ENCODE assay signal across 11 cellular contexts in genomic region chr2:9099341-9099751, GRCh38.
DNase-seq lines count a peak whose midpoint lies in the region; ATAC-seq and TF ChIP-seq lines count a peak whose summit lies in the region.
"Had no signal": no experiment of that assay in that cellular context is flagged by ENCODE, and none has a peak within 500 bp of the region (broad histone marks: within the 10 kb centered on the region; RNA-seq: fewer than 3 reads in every experiment).

No MANE protein-coding gene starts in this region.

- peak; percentile 4 for DNase-seq in activated naive CD4-positive, alpha-beta T cell treated with Interleukin-2 at 50 U/mL for 16 hours
- no peak for DNase-seq in activated naive CD4-positive, alpha-beta T cell (lab: John Stamatoyannopoulos, UW)
- DNase-seq in astrocyte of the spinal cord (ENCODE audit: low read depth, low spot score): peak; percentile 85
- no peak for DNase-seq in stimulated activated naive CD8-positive, alpha-beta T cell treated with anti-CD3 and anti-CD28 coated beads, Interleukin-15, Interleukin-2, amounts not matched to agents 100 U/mL and 50 U/mL, for 24 hours
- DNase-seq in Right ventricle myocardium superior: no peak
- DNase-seq in HEK293T (ENCODE audit: extremely low spot score): no peak
- no peak for DNase-seq in activated CD4-positive, CD25-positive, alpha-beta regulatory T cell treated with anti-CD3 and anti-CD28 coated beads, Interleukin-2, amount 50 U/mL, for 72 hours
- DNase-seq: DMS 273 treated with DMSO at 0.1 percent for 48 hours, left cardiac atrium, MM.1S had no signal

- in situ Hi-C loops in astrocyte of the spinal cord (cut with HindIII; ENCODE audit: low sequenced_read_pairs): no loop called here

- no peak overlapping the region for H3K4me3 ChIP-seq in astrocyte of the spinal cord (ENCODE audit: low read depth, low read length)

- POLR2A ChIA-PET in HEK293T (lab: Yijun Ruan, JAX): no interaction called here

- TF ChIP-seq CTCF in astrocyte of the spinal cord (IDR thresholded peaks at IDR 0.05; ENCODE audit: low read depth, low read length): no peak

- CTCF ChIA-PET in HEK293T (lab: Yijun Ruan, JAX): no interaction called here

- ATAC-seq in HG03097 (IDR thresholded peaks at IDR 0.05; ENCODE audit: low FRiP score, unreplicated experiment) (peak; percentile 45), Right ventricle myocardium superior (ENCODE audit: poor library complexity) (no peak)
- ATAC-seq in stimulated activated naive CD8-positive, alpha-beta T cell treated with anti-CD3 and anti-CD28 coated beads, Interleukin-15, Interleukin-2, amounts not matched to agents 100 U/mL and 50 U/mL, for 24 hours: peak; percentile 59
- ATAC-seq: left cardiac atrium had no signal

- intact Hi-C loops in Right ventricle myocardium superior (cut with DNase I): no loop called here

TF ChIP-seq in HEK293T, 16 proteins besides CTCF, POLR2A, EP300 and RAD21:
- TF ChIP-seq HDGF (IDR thresholded peaks at IDR 0.05; ENCODE audit: borderline replicate concordance) (no peak), FOXK2 (IDR thresholded peaks at IDR 0.05) (no peak), SUZ12 (IDR thresholded peaks at IDR 0.05) (no peak), LEF1 (IDR thresholded peaks at IDR 0.05; ENCODE audit: borderline replicate concordance) (no peak), PKNOX1 (IDR thresholded peaks at IDR 0.05) (no peak), ELF4 (IDR thresholded peaks at IDR 0.05) (no peak), ARNT (IDR thresholded peaks at IDR 0.05) (no peak), FOXA1 (IDR thresholded peaks at IDR 0.05) (no peak)
TF ChIP-seq in HEK293T: peak in this region for 0.

Comparison
In these comparisons a context has a peak if more than half of its experiments do, and no peak if none do; other contexts are left out.
1. DNase-seq: peak in activated naive CD4-positive, alpha-beta T cell treated with Interleukin-2 at 50 U/mL for 16 hours (single experiment) and astrocyte of the spinal cord (single experiment); none in activated naive CD4-positive, alpha-beta T cell (0 of 4), stimulated activated naive CD8-positive, alpha-beta T cell treated with anti-CD3 and anti-CD28 coated beads, Interleukin-15, Interleukin-2, amounts not matched to agents 100 U/mL and 50 U/mL, for 24 hours (single experiment), Right ventricle myocardium superior (single experiment), HEK293T (single experiment) and activated CD4-positive, CD25-positive, alpha-beta regulatory T cell treated with anti-CD3 and anti-CD28 coated beads, Interleukin-2, amount 50 U/mL, for 72 hours (single experiment).